19 cellular contexts compared by ENCODE assay signal in genomic region chr11:45501980-45502545, GRCh38.
"Had no signal": no experiment of that assay in that cellular context is flagged by ENCODE, and none has a peak within 500 bp of the region (broad histone marks: within the 10 kb centered on the region; RNA-seq: fewer than 3 reads in every experiment).

No MANE protein-coding gene starts in this region.

- H3K27ac Mint-ChIP-seq: activated CD4-positive, alpha-beta T cell treated with anti-CD3 and anti-CD28 coated beads for 36 hours; activated naive CD8-positive, alpha-beta T cell treated with anti-CD3 and anti-CD28 coated beads for 36 hours; activated T-helper 17 cell treated with anti-CD3 and anti-CD28 coated beads, Interleukin-2, amount 50 U/mL, for 72 hours; WTC11 had no signal

- H3K27ac ChIP-seq: body of pancreas, dorsolateral prefrontal cortex, foreskin keratinocyte, neutrophil, parathyroid adenoma, thyroid gland had no signal

- H3K4me3 Mint-ChIP-seq: activated CD4-positive, alpha-beta T cell treated with anti-CD3 and anti-CD28 coated beads for 36 hours; activated naive CD8-positive, alpha-beta T cell treated with anti-CD3 and anti-CD28 coated beads for 36 hours; activated T-helper 17 cell treated with anti-CD3 and anti-CD28 coated beads, Interleukin-2, amount 50 U/mL, for 72 hours; WTC11 had no signal

- H3K4me3 ChIP-seq: body of pancreas, dorsolateral prefrontal cortex, lung, thyroid gland had no signal

- H3K4me1 ChIP-seq: body of pancreas, foreskin keratinocyte, parathyroid adenoma, thyroid gland had no signal

- H3K4me1 Mint-ChIP-seq: activated CD4-positive, alpha-beta T cell treated with anti-CD3 and anti-CD28 coated beads for 36 hours; activated naive CD8-positive, alpha-beta T cell treated with anti-CD3 and anti-CD28 coated beads for 36 hours; activated T-helper 17 cell treated with anti-CD3 and anti-CD28 coated beads, Interleukin-2, amount 50 U/mL, for 72 hours had no signal

- H3K9me3 ChIP-seq: body of pancreas, neutrophil, thyroid gland had no signal

- H3K27me3 ChIP-seq: body of pancreas, foreskin keratinocyte, thyroid gland had no signal

- H3K9me3 Mint-ChIP-seq: activated T-helper 17 cell treated with anti-CD3 and anti-CD28 coated beads, Interleukin-2, amount 50 U/mL, for 72 hours had no signal

- H3K36me3 ChIP-seq: neutrophil, thyroid gland had no signal

- DNase-seq: activated CD4-positive, alpha-beta T cell treated with anti-CD3 and anti-CD28 coated beads for 36 hours; activated CD4-positive, alpha-beta T cell treated with anti-CD3 and anti-CD28 coated beads, Interleukin-2, amount 50 U/mL, for 48 hours; activated naive CD4-positive, alpha-beta T cell; activated naive CD8-positive, alpha-beta T cell treated with anti-CD3 and anti-CD28 coated beads for 36 hours; amniotic stem cell; body of pancreas; dorsolateral prefrontal cortex; foreskin keratinocyte; kidney; stimulated activated CD4-positive, alpha-beta T cell treated with anti-CD3 and anti-CD28 coated beads, Interleukin-2, amount 100 ng/mL, for 24 hours; stimulated activated naive CD4-positive, alpha-beta T cell treated with Interleukin-2 at 50 U/mL for 16 hours; T-helper 2 cell; thyroid gland had no signal

- ATAC-seq: activated CD4-positive, alpha-beta T cell treated with anti-CD3 and anti-CD28 coated beads for 36 hours; activated T-helper 17 cell treated with anti-CD3 and anti-CD28 coated beads, Interleukin-2, amount 50 U/mL, for 72 hours; body of pancreas; foreskin keratinocyte; left lobe of liver; WTC11 had no signal

- H3K36me3 Mint-ChIP-seq: activated naive CD8-positive, alpha-beta T cell treated with anti-CD3 and anti-CD28 coated beads for 36 hours; WTC11 had no signal
